ENCODE assay signal across 22 cellular contexts in genomic region chr21:23543334-23543733, GRCh38.
DNase-seq lines count a peak whose midpoint lies in the region; ATAC-seq and TF ChIP-seq lines count a peak whose summit lies in the region.
"Had no signal": no experiment of that assay in that cellular context is flagged by ENCODE, and none has a peak within 500 bp of the region (broad histone marks: within the 10 kb centered on the region; RNA-seq: fewer than 3 reads in every experiment).

No MANE protein-coding gene starts in this region.

- H3K27ac Mint-ChIP-seq in MCF 10A (ENCODE audit: low read depth, unreplicated experiment) (no peak overlapping the region), type B pancreatic cell (no peak overlapping the region)
- H3K27ac Mint-ChIP-seq: B cell had no signal

- in situ Hi-C loops in mammary epithelial cell (cut with MboI; ENCODE audit: low sequenced_read_pairs in 2 of 2), result no loop called here

- H3K36me3 Mint-ChIP-seq in MCF 10A (ENCODE audit: insufficient read depth, unreplicated experiment), result no peaks in the 10 kb centered on the region
- no peaks in the 10 kb centered on the region for H3K36me3 Mint-ChIP-seq in type B pancreatic cell

- H3K9me3 ChIP-seq in mammary epithelial cell (replicated peaks; ENCODE audit: insufficient read depth, low read length), result peaks cover 26% of the 10 kb centered on the region
- H3K9me3 ChIP-seq: A549 had no signal

- no peak overlapping the region for H3K4me3 Mint-ChIP-seq in MCF 10A (ENCODE audit: unreplicated experiment)
- no peak overlapping the region for H3K4me3 Mint-ChIP-seq in type B pancreatic cell
- H3K4me3 Mint-ChIP-seq: B cell had no signal

- POLR2A ChIA-PET in MCF 10A (lab: Yijun Ruan, JAX), result no interaction called here

- peak; percentile 98 for ATAC-seq in left lobe of liver
- no peak for ATAC-seq in GM21576 (IDR thresholded peaks at IDR 0.05; ENCODE audit: unreplicated experiment)
- ATAC-seq: A549 had no signal

- H3K79me2 ChIP-seq in mammary epithelial cell (ENCODE audit: insufficient read depth, low read length), result no peaks in the 10 kb centered on the region

- 65% methylated on average over 2 of the region's 2 CpGs for WGBS in mammary epithelial cell (ENCODE audit: low coverage, missing lambda C conversion rate)

- BruUV-seq in MCF 10A (replicated peaks; lab: Mats Ljungman, UMichigan), result no TSS peak
- BruUV-seq in mammary epithelial cell (replicated peaks; lab: Mats Ljungman, UMichigan), result no TSS peak

- DNase-seq in MCF 10A (ENCODE audit: unreplicated experiment) (peak; percentile 42), mammary epithelial cell (no peak), NCI-H69 (lab: John Stamatoyannopoulos, UW) (peak; percentile 56), cerebellum (ENCODE audit: low spot score) (peak; percentile 10), left lobe of liver (ENCODE audit: low spot score) (peak; percentile 73), type B pancreatic cell (ENCODE audit: extremely low spot score, unreplicated experiment) (no peak), NOMO-1 (lab: John Stamatoyannopoulos, UW; ENCODE audit: unreplicated experiment in 2 of 2) (no peak)
- DNase-seq: DND-41, GOT3, HCEC 1CT, KBM-7, MV-4-11, NCI-H1105 treated with DMSO at 0.1 percent for 48 hours, NCI-H2029 treated with DMSO at 0.1 percent for 48 hours, NCI-H226, NCI-H510A treated with DMSO at 0.1 percent for 48 hours, NCI-H774, SHP77 had no signal

- H3K9me3 Mint-ChIP-seq in MCF 10A (ENCODE audit: unreplicated experiment), result no peaks in the 10 kb centered on the region
- peaks cover 4% of the 10 kb centered on the region for H3K9me3 Mint-ChIP-seq in type B pancreatic cell

- no peaks in the 10 kb centered on the region for H3K27me3 ChIP-seq in mammary epithelial cell (ENCODE audit: insufficient read depth, low read length)

- H3K27me3 Mint-ChIP-seq in MCF 10A (ENCODE audit: insufficient read depth, unreplicated experiment) (no peaks in the 10 kb centered on the region), type B pancreatic cell (no peaks in the 10 kb centered on the region)
- H3K27me3 Mint-ChIP-seq: B cell had no signal

- no peak for TF ChIP-seq CTCF in MCF 10A (IDR thresholded peaks at IDR 0.05; ENCODE audit: unreplicated experiment)
- no peak for TF ChIP-seq CTCF in mammary epithelial cell (conservative IDR thresholded peaks at IDR 0.05 in 1 of 2, IDR thresholded peaks at IDR 0.05 in 1 of 2; ENCODE audit: extremely low read depth in 1 of 2, insufficient read depth in 1 of 2, low read depth in 1 of 2, low read length in 2 of 2)
- no peak for TF ChIP-seq CTCF in type B pancreatic cell (conservative IDR thresholded peaks at IDR 0.05)

- no peak overlapping the region for H3K27ac ChIP-seq in mammary epithelial cell (ENCODE audit: insufficient read depth, low read depth, low read length)
- H3K27ac ChIP-seq: A549, HL-60 had no signal

- intact Hi-C loops in MCF 10A (cut with micrococcal nuclease) (no loop called here), mammary epithelial cell (cut with micrococcal nuclease) (no loop called here)

- dilution Hi-C loops in mammary epithelial cell (cut with HindIII; ENCODE audit: low sequenced_read_pairs), result no loop called here

- H3K4me3 ChIP-seq in mammary epithelial cell (replicated peaks in 1 of 3; ENCODE audit: insufficient read depth in 1 of 3, low read depth in 2 of 3, low read length in 3 of 3), result no peak overlapping the region
- H3K4me3 ChIP-seq: A549 had no signal

- CTCF ChIA-PET in MCF 10A (lab: Yijun Ruan, JAX), result no interaction called here
- CTCF ChIA-PET in mammary epithelial cell (lab: Charles Lee; ENCODE audit: low non-redundant PET), result no interaction called here

- H3K36me3 ChIP-seq in mammary epithelial cell (ENCODE audit: insufficient read depth, low read length), result no peaks in the 10 kb centered on the region

- no peaks in the 10 kb centered on the region for H3K4me1 ChIP-seq in mammary epithelial cell (ENCODE audit: insufficient read depth, low read length)
- H3K4me1 ChIP-seq: A549 had no signal

- no peak overlapping the region for H2AFZ ChIP-seq in mammary epithelial cell (ENCODE audit: low read depth, low read length)

- H3K9ac ChIP-seq in mammary epithelial cell (ENCODE audit: insufficient read depth, low read length), result no peak overlapping the region

- H3K4me1 Mint-ChIP-seq in MCF 10A (ENCODE audit: insufficient read depth, unreplicated experiment) (no peaks in the 10 kb centered on the region), type B pancreatic cell (ENCODE audit: unreplicated experiment) (no peaks in the 10 kb centered on the region)
- H3K4me1 Mint-ChIP-seq: B cell had no signal

- no peak overlapping the region for H3K4me2 ChIP-seq in mammary epithelial cell (ENCODE audit: insufficient read depth, low read depth, low read length)
- H3K4me2 ChIP-seq: A549 had no signal

- H4K20me1 ChIP-seq in mammary epithelial cell (ENCODE audit: insufficient read depth, low read length), result no peaks in the 10 kb centered on the region

Comparison
In these comparisons a context has a peak if more than half of its experiments do, and no peak if none do; other contexts are left out.
1. DNase-seq: peak in MCF 10A (single experiment), NCI-H69 (single experiment), cerebellum (single experiment) and left lobe of liver (single experiment); none in mammary epithelial cell (single experiment), type B pancreatic cell (single experiment) and NOMO-1 (0 of 2).